In the genomic region with DNA sequence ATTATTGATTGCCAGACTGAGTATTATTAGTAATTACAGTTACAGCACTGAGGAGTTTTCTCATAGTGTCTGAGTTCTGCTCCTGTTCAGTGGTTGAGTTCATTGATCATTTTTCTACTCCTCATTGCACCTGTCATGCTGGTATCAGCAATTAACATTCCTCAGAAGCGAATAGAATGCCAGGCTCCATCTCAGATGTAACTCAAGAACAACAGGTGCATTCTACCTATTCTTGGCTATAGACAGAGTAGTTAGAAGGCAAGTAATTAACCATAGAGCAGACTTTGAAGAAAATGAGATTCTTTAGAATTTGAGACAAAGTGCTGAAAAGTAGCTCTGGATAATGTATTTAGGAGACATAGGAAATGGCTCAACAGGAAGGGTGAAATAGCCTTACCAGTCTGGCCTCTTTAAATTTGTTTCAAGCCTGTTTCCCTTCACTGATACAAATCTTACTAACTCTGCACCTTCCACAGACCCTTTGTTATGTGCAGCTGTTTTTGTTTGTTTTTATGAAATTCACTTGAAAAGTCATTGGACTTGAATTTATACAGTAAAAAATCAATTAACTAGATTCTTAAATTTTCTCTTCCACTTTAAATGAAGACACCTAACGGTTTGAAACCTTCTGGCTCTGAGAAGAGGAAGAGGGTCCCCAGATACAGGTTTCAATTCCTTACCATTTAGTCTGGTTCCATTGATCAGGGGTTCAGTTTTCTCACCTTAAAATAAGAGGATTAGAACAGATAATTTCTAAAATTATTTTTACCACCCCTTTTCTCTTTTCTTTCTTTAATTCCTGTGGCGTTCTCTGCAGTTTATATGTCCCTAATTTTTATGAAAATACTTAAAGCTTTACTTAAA, we compare ENCODE assay signal across 14 cellular contexts.
DNase-seq lines count a peak whose midpoint lies in the region; ATAC-seq and TF ChIP-seq lines count a peak whose summit lies in the region.
"Had no signal": no experiment of that assay in that cellular context is flagged by ENCODE, and none has a peak within 500 bp of the region (broad histone marks: within the 10 kb centered on the region; RNA-seq: fewer than 3 reads in every experiment).

No MANE protein-coding gene starts in this region.

- H4K8ac ChIP-seq in neuronal stem cell (ENCODE audit: low read depth, low read length) = no peak overlapping the region

- H3K9me3 ChIP-seq in neuronal stem cell (replicated peaks in 1 of 2; ENCODE audit: control insufficient read depth in 2 of 2, insufficient read depth in 1 of 2, low read depth in 1 of 2, low read length in 2 of 2) = peaks cover 0 to 5% of the 10 kb centered on the region in 2 donors
- H3K9me3 ChIP-seq: right atrium auricular region, upper lobe of left lung had no signal

- no peak overlapping the region for H3K4me2 ChIP-seq in neuronal stem cell (ENCODE audit: insufficient read depth, low read length, poor library complexity, severe bottlenecking)

- H3K4me1 ChIP-seq in neuronal stem cell (ENCODE audit: control insufficient read depth in 2 of 2, insufficient read depth in 1 of 2, low read depth in 1 of 2, low read length in 2 of 2) = peaks cover 14 to 22% of the 10 kb centered on the region in 2 donors

- TF ChIP-seq CTCF in brain microvascular endothelial cell (IDR thresholded peaks at IDR 0.05; ENCODE audit: low read depth, low read length, missing control alignments) = no peak

- H2BK5ac ChIP-seq in neuronal stem cell (ENCODE audit: low read length) = no peak overlapping the region

- no peak overlapping the region for H2AK5ac ChIP-seq in neuronal stem cell (ENCODE audit: low read depth, low read length)

- H3K27ac ChIP-seq in brain microvascular endothelial cell = peak overlapping the region; percentile 37
- peak overlapping the region; percentile 63 for H3K27ac ChIP-seq in neuronal stem cell (replicated peaks; ENCODE audit: low read length)
- H3K27ac ChIP-seq: C4-2B, right atrium auricular region had no signal

- no peak overlapping the region for H3K9ac ChIP-seq in neuronal stem cell (ENCODE audit: low read depth, low read length, poor library complexity)

- H3K4me3 ChIP-seq in brain microvascular endothelial cell (ENCODE audit: low read depth, low read length) = no peak overlapping the region
- no peak overlapping the region for H3K4me3 ChIP-seq in neuronal stem cell (ENCODE audit: low read length in 2 of 2)
- H3K4me3 ChIP-seq: right atrium auricular region, upper lobe of left lung had no signal

- no peak overlapping the region for H3K4ac ChIP-seq in neuronal stem cell (ENCODE audit: low read length)

- ATAC-seq in HG03565 (IDR thresholded peaks at IDR 0.05; ENCODE audit: unreplicated experiment) = no peak
- no peak for ATAC-seq in GM21367 (IDR thresholded peaks at IDR 0.05; ENCODE audit: unreplicated experiment)
- ATAC-seq in GM18517 (IDR thresholded peaks at IDR 0.05; ENCODE audit: unreplicated experiment) = no peak

- H2BK15ac ChIP-seq in neuronal stem cell (ENCODE audit: low read length) = no peak overlapping the region

- no peak overlapping the region for H3K18ac ChIP-seq in neuronal stem cell (ENCODE audit: low read length)

- no peak overlapping the region for H2AFZ ChIP-seq in neuronal stem cell (ENCODE audit: low read length)

- in situ Hi-C loops in brain microvascular endothelial cell (cut with HindIII; ENCODE audit: low pct_ligation_motif_present, low sequenced_read_pairs) = no loop called here

- TF ChIP-seq EP300 in Ishikawa (IDR thresholded peaks at IDR 0.05; ENCODE audit: borderline replicate concordance) = peak; percentile 93

- H3K36me3 ChIP-seq in brain microvascular endothelial cell (replicated peaks) (peaks cover 16% of the 10 kb centered on the region), neuronal stem cell (replicated peaks in 1 of 2; ENCODE audit: control insufficient read depth in 2 of 2, insufficient read depth in 2 of 2, low read length in 2 of 2) (peaks cover 0 to 11% of the 10 kb centered on the region in 2 donors)
- H3K36me3 ChIP-seq: right atrium auricular region, upper lobe of left lung had no signal

- DNase-seq in DMS79 treated with DMSO at 0.1 percent for 48 hours (lab: John Stamatoyannopoulos, UW) (peak; percentile 43), brain microvascular endothelial cell (no peak), neuronal stem cell (ENCODE audit: low spot score) (no peak), OCI-M1 (lab: John Stamatoyannopoulos, UW) (no peak)
- DNase-seq: activated CD4-positive, alpha-beta T cell treated with anti-CD3 and anti-CD28 coated beads, Interleukin-2, amount 10 ng/mL, durations not matched to agents 24 days and 14 days; activated T-cell treated with anti-CD3 and anti-CD28 coated beads, Interleukin-2, amount 50 U/mL, for 1 hour; stimulated activated CD4-positive, alpha-beta T cell treated with anti-CD3 and anti-CD28 coated beads, Interleukin-4, amount 100 ng/mL, for 24 hours; upper lobe of left lung had no signal

- no peak overlapping the region for H4K91ac ChIP-seq in neuronal stem cell (ENCODE audit: low read depth, low read length, poor library complexity)

- H3K14ac ChIP-seq in neuronal stem cell (ENCODE audit: low read length) = no peak overlapping the region

- WGBS in neuronal stem cell (ENCODE audit: extremely low coverage in 2 of 2, insufficient read length in 2 of 2, insufficient replicate concordance in 1 of 2), 2 donors = no CpG with 5 or more reads among the region's 3 CpGs

- TF ChIP-seq RAD21 in Ishikawa (IDR thresholded peaks at IDR 0.05; ENCODE audit: low read depth) = peak; percentile 21; the same call in 1 of the 2 replicates

- H3K27me3 ChIP-seq in brain microvascular endothelial cell (replicated peaks) = no peaks in the 10 kb centered on the region
- no peaks in the 10 kb centered on the region for H3K27me3 ChIP-seq in neuronal stem cell (ENCODE audit: control insufficient read depth in 3 of 3, insufficient read depth in 3 of 3, low read depth in 1 of 3, low read length in 3 of 3)
- H3K27me3 ChIP-seq: right atrium auricular region, upper lobe of left lung had no signal

- no peak overlapping the region for H2BK12ac ChIP-seq in neuronal stem cell (ENCODE audit: low read length)

- H3K79me1 ChIP-seq in neuronal stem cell (ENCODE audit: low read depth, low read length) = peaks cover 2% of the 10 kb centered on the region

- no peak overlapping the region for H3K23ac ChIP-seq in neuronal stem cell (ENCODE audit: low read depth, low read length, poor library complexity)

- no peak overlapping the region for H2BK120ac ChIP-seq in neuronal stem cell (ENCODE audit: low read depth, low read length)

TF ChIP-seq in Ishikawa, 13 proteins besides CTCF, POLR2A, EP300 and RAD21:
- TF ChIP-seq CEBPB (IDR thresholded peaks at IDR 0.05) (no peak), NFIC (IDR thresholded peaks at IDR 0.05) (peak; percentile 77), TCF12 (IDR thresholded peaks at IDR 0.05; ENCODE audit: low read depth) (peak; percentile 96), YY1 (IDR thresholded peaks at IDR 0.05; ENCODE audit: low read depth) (peak; percentile 56; the same call in 1 of the 2 replicates), FOXM1 (IDR thresholded peaks at IDR 0.05; ENCODE audit: borderline replicate concordance, low read depth) (peak; percentile 66; the same call in 1 of the 2 replicates), TEAD4 (IDR thresholded peaks at IDR 0.05) (peak; percentile 99), CREB1 (IDR thresholded peaks at IDR 0.05; ENCODE audit: low read depth) (no peak), EGR1 (IDR thresholded peaks at IDR 0.05) (no peak), TAF1 (IDR thresholded peaks at IDR 0.05; ENCODE audit: low read depth) (no peak), ZBTB7A (IDR thresholded peaks at IDR 0.05; ENCODE audit: low read depth) (no peak)
- TF ChIP-seq, protein P1, sequence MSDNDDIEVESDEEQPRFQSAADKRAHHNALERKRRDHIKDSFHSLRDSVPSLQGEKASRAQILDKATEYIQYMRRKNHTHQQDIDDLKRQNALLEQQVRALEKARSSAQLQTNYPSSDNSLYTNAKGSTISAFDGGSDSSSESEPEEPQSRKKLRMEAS (IDR thresholded peaks at IDR 0.05) = no peak; the same call in 1 of the 2 replicates
- TF ChIP-seq, protein P2, sequence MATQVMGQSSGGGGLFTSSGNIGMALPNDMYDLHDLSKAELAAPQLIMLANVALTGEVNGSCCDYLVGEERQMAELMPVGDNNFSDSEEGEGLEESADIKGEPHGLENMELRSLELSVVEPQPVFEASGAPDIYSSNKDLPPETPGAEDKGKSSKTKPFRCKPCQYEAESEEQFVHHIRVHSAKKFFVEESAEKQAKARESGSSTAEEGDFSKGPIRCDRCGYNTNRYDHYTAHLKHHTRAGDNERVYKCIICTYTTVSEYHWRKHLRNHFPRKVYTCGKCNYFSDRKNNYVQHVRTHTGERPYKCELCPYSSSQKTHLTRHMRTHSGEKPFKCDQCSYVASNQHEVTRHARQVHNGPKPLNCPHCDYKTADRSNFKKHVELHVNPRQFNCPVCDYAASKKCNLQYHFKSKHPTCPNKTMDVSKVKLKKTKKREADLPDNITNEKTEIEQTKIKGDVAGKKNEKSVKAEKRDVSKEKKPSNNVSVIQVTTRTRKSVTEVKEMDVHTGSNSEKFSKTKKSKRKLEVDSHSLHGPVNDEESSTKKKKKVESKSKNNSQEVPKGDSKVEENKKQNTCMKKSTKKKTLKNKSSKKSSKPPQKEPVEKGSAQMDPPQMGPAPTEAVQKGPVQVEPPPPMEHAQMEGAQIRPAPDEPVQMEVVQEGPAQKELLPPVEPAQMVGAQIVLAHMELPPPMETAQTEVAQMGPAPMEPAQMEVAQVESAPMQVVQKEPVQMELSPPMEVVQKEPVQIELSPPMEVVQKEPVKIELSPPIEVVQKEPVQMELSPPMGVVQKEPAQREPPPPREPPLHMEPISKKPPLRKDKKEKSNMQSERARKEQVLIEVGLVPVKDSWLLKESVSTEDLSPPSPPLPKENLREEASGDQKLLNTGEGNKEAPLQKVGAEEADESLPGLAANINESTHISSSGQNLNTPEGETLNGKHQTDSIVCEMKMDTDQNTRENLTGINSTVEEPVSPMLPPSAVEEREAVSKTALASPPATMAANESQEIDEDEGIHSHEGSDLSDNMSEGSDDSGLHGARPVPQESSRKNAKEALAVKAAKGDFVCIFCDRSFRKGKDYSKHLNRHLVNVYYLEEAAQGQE (IDR thresholded peaks at IDR 0.05; ENCODE audit: low read depth) = no peak
- TF ChIP-seq, protein P3, sequence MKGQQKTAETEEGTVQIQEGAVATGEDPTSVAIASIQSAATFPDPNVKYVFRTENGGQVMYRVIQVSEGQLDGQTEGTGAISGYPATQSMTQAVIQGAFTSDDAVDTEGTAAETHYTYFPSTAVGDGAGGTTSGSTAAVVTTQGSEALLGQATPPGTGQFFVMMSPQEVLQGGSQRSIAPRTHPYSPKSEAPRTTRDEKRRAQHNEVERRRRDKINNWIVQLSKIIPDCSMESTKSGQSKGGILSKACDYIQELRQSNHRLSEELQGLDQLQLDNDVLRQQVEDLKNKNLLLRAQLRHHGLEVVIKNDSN (IDR thresholded peaks at IDR 0.05) = peak; percentile 2; the same call in 1 of the 2 replicates
